ENCODE assay signal across 10 cellular contexts in genomic region chr17:57379237-57380054, GRCh38.
DNase-seq lines count a peak whose midpoint lies in the region; ATAC-seq and TF ChIP-seq lines count a peak whose summit lies in the region.
"Had no signal": no experiment of that assay in that cellular context is flagged by ENCODE, and none has a peak within 500 bp of the region (broad histone marks: within the 10 kb centered on the region; RNA-seq: fewer than 3 reads in every experiment).

No MANE protein-coding gene starts in this region.

- intact Hi-C loops in activated naive CD4-positive, alpha-beta T cell treated with anti-CD3 and anti-CD28 coated beads for 36 hours (cut with micrococcal nuclease) = no loop called here
- intact Hi-C loops in testis (cut with DNase I; ENCODE audit: low total_unique reads) = no loop called here

- H3K9me2 ChIP-seq in Karpas-422 (replicated peaks; ENCODE audit: insufficient read depth, low read length) = no peaks in the 10 kb centered on the region

- H3K79me2 ChIP-seq in Karpas-422 (ENCODE audit: low read length) = peaks cover 86% of the 10 kb centered on the region

- peaks cover 20% of the 10 kb centered on the region for H3K36me3 Mint-ChIP-seq in activated naive CD4-positive, alpha-beta T cell treated with anti-CD3 and anti-CD28 coated beads for 36 hours (ENCODE audit: low read depth)
- peaks cover 10% of the 10 kb centered on the region for H3K36me3 Mint-ChIP-seq in activated naive CD4-positive, alpha-beta T cell treated with anti-CD3 and anti-CD28 coated beads, Interleukin-2, amount 10 ng/mL, durations not matched to agents 7 days and 5 days
- H3K36me3 Mint-ChIP-seq in activated naive CD4-positive, alpha-beta T cell treated with anti-CD3 and anti-CD28 coated beads, Interleukin-2, amount 50 U/mL, for 72 hours = peaks cover 17 to 31% of the 10 kb centered on the region in 2 donors

- no peak for TF ChIP-seq POLR2A in testis (IDR thresholded peaks at IDR 0.05)

- WGBS in testis, 2 donors = 43 to 59% methylated on average over 13 of the region's 13 CpGs

- no peak overlapping the region for H3K4me2 ChIP-seq in Karpas-422 (ENCODE audit: low read depth, low read length, poor library complexity, severe bottlenecking)

- H3K36me3 ChIP-seq in testis (ENCODE audit: low read depth, missing control alignments) = no peaks in the 10 kb centered on the region
- H3K36me3 ChIP-seq in Karpas-422 (ENCODE audit: insufficient read depth, low read length) = peaks cover 7% of the 10 kb centered on the region; the same call in 1 of the 2 replicates

- no peak overlapping the region for H3K27ac Mint-ChIP-seq in activated naive CD4-positive, alpha-beta T cell treated with anti-CD3 and anti-CD28 coated beads for 36 hours
- no peak overlapping the region for H3K27ac Mint-ChIP-seq in activated naive CD4-positive, alpha-beta T cell treated with anti-CD3 and anti-CD28 coated beads, Interleukin-2, amount 10 ng/mL, durations not matched to agents 7 days and 5 days
- peak overlapping the region; percentile 46 to 48 for H3K27ac Mint-ChIP-seq in activated naive CD4-positive, alpha-beta T cell treated with anti-CD3 and anti-CD28 coated beads, Interleukin-2, amount 50 U/mL, for 72 hours

- ATAC-seq in activated naive CD4-positive, alpha-beta T cell treated with anti-CD3 and anti-CD28 coated beads, Interleukin-2, amount 50 U/mL, for 72 hours = peak; percentile 81 to 92

- H3K27me3 Mint-ChIP-seq in activated naive CD4-positive, alpha-beta T cell treated with anti-CD3 and anti-CD28 coated beads for 36 hours (ENCODE audit: low read depth) = no peaks in the 10 kb centered on the region
- no peaks in the 10 kb centered on the region for H3K27me3 Mint-ChIP-seq in activated naive CD4-positive, alpha-beta T cell treated with anti-CD3 and anti-CD28 coated beads, Interleukin-2, amount 10 ng/mL, durations not matched to agents 7 days and 5 days
- H3K27me3 Mint-ChIP-seq: CD4-positive, alpha-beta memory T cell had no signal

- H3K4me1 Mint-ChIP-seq in activated naive CD4-positive, alpha-beta T cell treated with anti-CD3 and anti-CD28 coated beads for 36 hours (ENCODE audit: low read depth) = peaks cover 14% of the 10 kb centered on the region
- H3K4me1 Mint-ChIP-seq in activated naive CD4-positive, alpha-beta T cell treated with anti-CD3 and anti-CD28 coated beads, Interleukin-2, amount 10 ng/mL, durations not matched to agents 7 days and 5 days = peaks cover 14% of the 10 kb centered on the region

- H3K4me3 Mint-ChIP-seq in activated naive CD4-positive, alpha-beta T cell treated with anti-CD3 and anti-CD28 coated beads for 36 hours = no peak overlapping the region
- no peak overlapping the region for H3K4me3 Mint-ChIP-seq in activated naive CD4-positive, alpha-beta T cell treated with anti-CD3 and anti-CD28 coated beads, Interleukin-2, amount 10 ng/mL, durations not matched to agents 7 days and 5 days
- H3K4me3 Mint-ChIP-seq: CD4-positive, alpha-beta memory T cell had no signal

- peaks cover 8% of the 10 kb centered on the region for H3K4me1 ChIP-seq in testis
- H3K4me1 ChIP-seq in Karpas-422 (ENCODE audit: low read length) = peaks cover 30% of the 10 kb centered on the region

- no peaks in the 10 kb centered on the region for H4K20me1 ChIP-seq in Karpas-422 (ENCODE audit: insufficient read depth, low read depth, low read length)

- TF ChIP-seq CTCF in testis (IDR thresholded peaks at IDR 0.05) = no peak

- CTCF ChIA-PET in activated naive CD4-positive, alpha-beta T cell treated with anti-CD3 and anti-CD28 coated beads for 36 hours (lab: Charles Lee) = no interaction called here
- CTCF ChIA-PET in activated naive CD4-positive, alpha-beta T cell treated with anti-CD3 and anti-CD28 coated beads, Interleukin-2, amount 10 ng/mL, durations not matched to agents 7 days and 5 days (lab: Charles Lee) = no interaction called here

- H3K4me3 ChIP-seq in testis (no peak overlapping the region), Karpas-422 (ENCODE audit: low read length) (no peak overlapping the region)

- peaks cover 11% of the 10 kb centered on the region for H3K9me3 Mint-ChIP-seq in activated naive CD4-positive, alpha-beta T cell treated with anti-CD3 and anti-CD28 coated beads for 36 hours
- H3K9me3 Mint-ChIP-seq in activated naive CD4-positive, alpha-beta T cell treated with anti-CD3 and anti-CD28 coated beads, Interleukin-2, amount 10 ng/mL, durations not matched to agents 7 days and 5 days = peaks cover 5% of the 10 kb centered on the region
- H3K9me3 Mint-ChIP-seq in activated naive CD4-positive, alpha-beta T cell treated with anti-CD3 and anti-CD28 coated beads, Interleukin-2, amount 50 U/mL, for 72 hours = peaks cover 5 to 12% of the 10 kb centered on the region in 2 donors

- no peaks in the 10 kb centered on the region for H3K9me3 ChIP-seq in testis
- no peaks in the 10 kb centered on the region for H3K9me3 ChIP-seq in Karpas-422 (ENCODE audit: low read length)

- H2AFZ ChIP-seq in Karpas-422 (ENCODE audit: low read length) = no peak overlapping the region

- DNase-seq in activated naive CD4-positive, alpha-beta T cell treated with anti-CD3 and anti-CD28 coated beads for 36 hours = peak; percentile 48
- no peak for DNase-seq in activated naive CD4-positive, alpha-beta T cell treated with anti-CD3 and anti-CD28 coated beads, Interleukin-2, amount 10 ng/mL, durations not matched to agents 7 days and 5 days
- DNase-seq in activated naive CD4-positive, alpha-beta T cell treated with anti-CD3 and anti-CD28 coated beads, Interleukin-2, amount 50 U/mL, for 72 hours (ENCODE audit: low spot score in 2 of 2) = no peak
- peak; percentile 56 for DNase-seq in iPS-NIHi11 (ENCODE audit: low spot score)
- DNase-seq in testis = no peak
- no peak for DNase-seq in Karpas-422
- DNase-seq in NCI-H345 (lab: John Stamatoyannopoulos, UW) = no peak
- no peak for DNase-seq in HK-2 (ENCODE audit: unreplicated experiment)
- DNase-seq: CD4-positive, alpha-beta memory T cell; NCI-H526 had no signal

- H3K27ac ChIP-seq in testis (peak overlapping the region; percentile 23 to 50), Karpas-422 (ENCODE audit: low read length) (no peak overlapping the region)

- H3K27me3 ChIP-seq in testis = no peaks in the 10 kb centered on the region
- H3K27me3 ChIP-seq in Karpas-422 (ENCODE audit: low read length) = no peaks in the 10 kb centered on the region

- no peak overlapping the region for H3K9ac ChIP-seq in Karpas-422 (ENCODE audit: low read length)

Comparison
In these comparisons a context has a peak if more than half of its experiments do, and no peak if none do; other contexts are left out.
1. DNase-seq: peak in activated naive CD4-positive, alpha-beta T cell treated with anti-CD3 and anti-CD28 coated beads for 36 hours (single experiment) and iPS-NIHi11 (single experiment); none in activated naive CD4-positive, alpha-beta T cell treated with anti-CD3 and anti-CD28 coated beads, Interleukin-2, amount 10 ng/mL, durations not matched to agents 7 days and 5 days (single experiment), activated naive CD4-positive, alpha-beta T cell treated with anti-CD3 and anti-CD28 coated beads, Interleukin-2, amount 50 U/mL, for 72 hours (0 of 2), testis (single experiment), Karpas-422 (single experiment), NCI-H345 (single experiment) and HK-2 (single experiment).
2. H3K27ac Mint-ChIP-seq: peak in activated naive CD4-positive, alpha-beta T cell treated with anti-CD3 and anti-CD28 coated beads, Interleukin-2, amount 50 U/mL, for 72 hours (2 of 2); none in activated naive CD4-positive, alpha-beta T cell treated with anti-CD3 and anti-CD28 coated beads for 36 hours (single experiment) and activated naive CD4-positive, alpha-beta T cell treated with anti-CD3 and anti-CD28 coated beads, Interleukin-2, amount 10 ng/mL, durations not matched to agents 7 days and 5 days (single experiment).